8 cellular contexts compared by ENCODE assay signal in the genomic region with DNA sequence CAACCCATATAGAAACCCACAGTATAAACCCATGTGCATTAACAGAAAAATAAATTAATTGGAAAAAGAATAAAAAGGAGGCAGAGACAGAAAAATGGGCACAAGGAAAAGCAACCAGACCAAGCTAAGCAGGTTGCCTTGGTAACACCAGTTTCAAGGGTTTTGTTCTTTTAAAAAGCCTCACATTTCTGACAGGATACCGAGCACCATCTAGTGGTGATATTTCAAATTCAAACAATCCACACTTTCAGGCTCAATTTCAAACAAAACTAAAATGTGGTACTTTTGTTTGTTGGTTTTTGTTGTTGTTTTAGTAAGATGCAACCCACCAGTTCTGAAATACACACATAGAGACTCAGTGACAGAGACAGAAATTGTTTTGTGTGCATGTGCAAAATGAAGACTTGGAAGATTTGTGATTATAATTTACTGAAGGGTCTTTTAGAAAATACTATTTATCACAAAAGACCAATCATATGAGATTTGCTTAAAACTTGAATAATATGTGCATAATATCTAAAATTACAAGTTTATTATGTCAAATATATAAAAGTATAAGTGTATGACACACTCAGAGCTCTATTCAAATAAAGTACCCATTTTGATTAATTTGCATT.
DNase-seq lines count a peak whose midpoint lies in the region; ATAC-seq lines count a peak whose summit lies in the region.

No MANE protein-coding gene starts in this region.

- no peaks in the 10 kb centered on the region for H3K4me1 Mint-ChIP-seq in activated CD4-positive, alpha-beta memory T cell treated with anti-CD3 and anti-CD28 coated beads for 36 hours (ENCODE audit: low read depth)

- H3K36me3 Mint-ChIP-seq in activated CD4-positive, alpha-beta memory T cell treated with anti-CD3 and anti-CD28 coated beads for 36 hours, result no peaks in the 10 kb centered on the region

- intact Hi-C loops in activated CD4-positive, alpha-beta memory T cell treated with anti-CD3 and anti-CD28 coated beads for 36 hours (cut with micrococcal nuclease), result no loop called here

- H3K9me3 Mint-ChIP-seq in activated CD4-positive, alpha-beta memory T cell treated with anti-CD3 and anti-CD28 coated beads for 36 hours, result no peaks in the 10 kb centered on the region

- POLR2A ChIA-PET in activated CD4-positive, alpha-beta memory T cell treated with anti-CD3 and anti-CD28 coated beads for 36 hours (lab: Charles Lee), result no interaction called here

- no peak overlapping the region for H3K27ac Mint-ChIP-seq in activated CD4-positive, alpha-beta memory T cell treated with anti-CD3 and anti-CD28 coated beads for 36 hours

- H3K27me3 Mint-ChIP-seq in activated CD4-positive, alpha-beta memory T cell treated with anti-CD3 and anti-CD28 coated beads for 36 hours, result no peaks in the 10 kb centered on the region

- peak; percentile 24 for DNase-seq in DMS153 treated with DMSO at 0.1 percent for 48 hours (lab: John Stamatoyannopoulos, UW; ENCODE audit: unreplicated experiment)
- DNase-seq in NCI-H510A (lab: John Stamatoyannopoulos, UW), result peak; percentile 2
- peak; percentile 0 for DNase-seq in brain pericyte (ENCODE audit: low read depth, low spot score)
- DNase-seq in medulla oblongata (ENCODE audit: extremely low spot score), result peak; percentile 63
- no peak for DNase-seq in activated CD4-positive, alpha-beta memory T cell treated with anti-CD3 and anti-CD28 coated beads for 36 hours
- DNase-seq in stimulated activated naive CD4-positive, alpha-beta T cell treated with Interleukin-2 at 50 U/mL for 16 hours (lab: John Stamatoyannopoulos, UW), result no peak

- CTCF ChIA-PET in activated CD4-positive, alpha-beta memory T cell treated with anti-CD3 and anti-CD28 coated beads for 36 hours (lab: Charles Lee), result interaction anchor here (0.7 to 1.1 kb wide), 3 partner anchors 36 to 255 kb away, joined by 3 to 5 read pairs (median 4); no protein-coding TSS in a partner anchor

- H3K4me3 Mint-ChIP-seq in activated CD4-positive, alpha-beta memory T cell treated with anti-CD3 and anti-CD28 coated beads for 36 hours, result no peak overlapping the region

- ATAC-seq in GM19438 (IDR thresholded peaks at IDR 0.05; ENCODE audit: low read depth, unreplicated experiment) (peak; percentile 88), HG03354 (IDR thresholded peaks at IDR 0.05; ENCODE audit: poor library complexity, severe bottlenecking, unreplicated experiment) (peak; percentile 96)

Comparison
In these comparisons a context has a peak if more than half of its experiments do, and no peak if none do; other contexts are left out.
1. DNase-seq: peak in DMS153 treated with DMSO at 0.1 percent for 48 hours (single experiment), NCI-H510A (single experiment), brain pericyte (single experiment) and medulla oblongata (single experiment); none in activated CD4-positive, alpha-beta memory T cell treated with anti-CD3 and anti-CD28 coated beads for 36 hours (single experiment) and stimulated activated naive CD4-positive, alpha-beta T cell treated with Interleukin-2 at 50 U/mL for 16 hours (single experiment).